6 cellular contexts compared by ENCODE assay signal in genomic region chr19:5621945-5622464, GRCh38. TPM values are rescaled to one million over a fixed set of nuclear protein-coding genes. Genes with fewer than 3 reads are reported as not detected.
A peak's percentile ranks its signal among the peaks of the same experiment; 100 is the strongest.
DNase-seq lines count a peak whose midpoint lies in the region; ATAC-seq and TF ChIP-seq lines count a peak whose summit lies in the region.

No MANE protein-coding gene starts in this region.

- no peaks in the 10 kb centered on the region for H3K9me3 Mint-ChIP-seq in Caco-2 (ENCODE audit: unreplicated experiment)
- no peaks in the 10 kb centered on the region for H3K9me3 Mint-ChIP-seq in T-helper 2 cell treated with Interferon-gamma antibody and Interleukin-4, amounts not matched to agents 5 μg/mL and 100 μg/mL, for 36 hours

- DNase-seq in Caco-2 (peak in 1 of 2 experiments; percentile 15), foreskin fibroblast (peak in 1 of 2 donors; percentile 55), NCI-H524 (lab: John Stamatoyannopoulos, UW) (no peak)
- DNase-seq in T-helper 2 cell treated with Interferon-gamma antibody and Interleukin-4, amounts not matched to agents 5 μg/mL and 100 μg/mL, for 36 hours (ENCODE audit: low spot score), result peak; percentile 16
- peak; percentile 10 for DNase-seq in stimulated activated CD8-positive, alpha-beta memory T cell treated with anti-CD3 and anti-CD28 coated beads, Interleukin-15, amount 100 ng/mL, for 24 hours (ENCODE audit: low read depth)

- CTCF ChIA-PET in Caco-2 (lab: Charles Lee), result interaction anchor here (0.8 kb wide), 1 partner anchor 65 kb away, joined by 3 read pairs; no protein-coding TSS in a partner anchor

- H3K4me1 Mint-ChIP-seq in Caco-2 (ENCODE audit: low read depth, unreplicated experiment), result peaks cover 26% of the 10 kb centered on the region
- peaks cover 44% of the 10 kb centered on the region for H3K4me1 Mint-ChIP-seq in T-helper 2 cell treated with Interferon-gamma antibody and Interleukin-4, amounts not matched to agents 5 μg/mL and 100 μg/mL, for 36 hours (ENCODE audit: low read depth)

- H3K27me3 Mint-ChIP-seq in Caco-2 (ENCODE audit: insufficient read depth, unreplicated experiment), result no peaks in the 10 kb centered on the region
- peaks cover 3% of the 10 kb centered on the region for H3K27me3 Mint-ChIP-seq in T-helper 2 cell treated with Interferon-gamma antibody and Interleukin-4, amounts not matched to agents 5 μg/mL and 100 μg/mL, for 36 hours (ENCODE audit: low read depth)

- H3K4me1 ChIP-seq in Caco-2, result 0 out of 2 replicates have a peak, but pooled peaks cover 7% of the 10 kb centered on the region

- no peak for TF ChIP-seq CTCF in Caco-2 (IDR thresholded peaks at IDR 0.05; ENCODE audit: insufficient read depth in 1 of 2, low read depth in 1 of 2, low read length in 1 of 2, severe bottlenecking in 1 of 2, unreplicated experiment in 1 of 2)
- TF ChIP-seq CTCF in foreskin fibroblast (IDR thresholded peaks at IDR 0.05; ENCODE audit: low read depth, low read length), result no peak

- peak overlapping the region; percentile 100 for H3K27ac Mint-ChIP-seq in Caco-2 (ENCODE audit: unreplicated experiment)
- H3K27ac Mint-ChIP-seq in T-helper 2 cell treated with Interferon-gamma antibody and Interleukin-4, amounts not matched to agents 5 μg/mL and 100 μg/mL, for 36 hours, result peak overlapping the region; percentile 90

- H3K4me3 Mint-ChIP-seq in Caco-2 (ENCODE audit: unreplicated experiment), result peak overlapping the region; percentile 99
- peak overlapping the region; percentile 100 for H3K4me3 Mint-ChIP-seq in T-helper 2 cell treated with Interferon-gamma antibody and Interleukin-4, amounts not matched to agents 5 μg/mL and 100 μg/mL, for 36 hours

- H3K4me3 ChIP-seq in Caco-2 (ENCODE audit: low read depth, low read length) (peak overlapping the region; percentile 99), foreskin fibroblast (ENCODE audit: low read depth in 1 of 2, low read length in 2 of 2) (peak overlapping the region; percentile 87 to 95)

- ATAC-seq in GM21786 (IDR thresholded peaks at IDR 0.05; ENCODE audit: unreplicated experiment), result no peak

- POLR2A ChIA-PET in Caco-2 (lab: Charles Lee), result interaction anchor here (0.6 to 1.2 kb wide), 7 partner anchors 16 to 283 kb away, joined by 3 to 9 read pairs (median 4); partner anchors contain the start of genes RPL36 and VMAC

- peaks cover 88% of the 10 kb centered on the region for H3K36me3 Mint-ChIP-seq in Caco-2 (ENCODE audit: insufficient read depth, unreplicated experiment)
- peaks cover 72% of the 10 kb centered on the region for H3K36me3 Mint-ChIP-seq in T-helper 2 cell treated with Interferon-gamma antibody and Interleukin-4, amounts not matched to agents 5 μg/mL and 100 μg/mL, for 36 hours (ENCODE audit: low read depth)

- intact Hi-C loops in Caco-2 (cut with micrococcal nuclease; ENCODE audit: unreplicated experiment), result no loop called here

- no TSS peak for BruUV-seq in Caco-2 (replicated peaks; lab: Mats Ljungman, UMichigan)

- no peaks in the 10 kb centered on the region for H3K27me3 ChIP-seq in Caco-2 (replicated peaks; ENCODE audit: control insufficient read depth, insufficient read depth, low read length)

- peaks cover 3% of the 10 kb centered on the region for H3K36me3 ChIP-seq in Caco-2 (ENCODE audit: control insufficient read depth, insufficient read depth, low read length)

- H3K9me3 ChIP-seq in Caco-2, result no peaks in the 10 kb centered on the region

RNA-seq across cellular contexts. Expression of gene SAFB2, which starts 0.6 kb away (rescaled TPM):
- total RNA-seq in Caco-2 (2022), result 81.3 and 104 TPM in 2 replicates

RNA-seq across cellular contexts. Expression of gene SAFB, which starts 0.9 kb away (rescaled TPM):
- 120 and 132 TPM in 2 replicates for total RNA-seq in Caco-2 (2022)

RNA-seq across cellular contexts. Expression of gene TINCR, which starts 54.3 kb away (rescaled TPM):
- total RNA-seq in Caco-2 (2022), result 3.8 and 4.1 TPM in 2 replicates

RNA-seq across cellular contexts. Expression of gene MICOS13, which starts 58.3 kb away (rescaled TPM):
- total RNA-seq in Caco-2 (2022), result 43.1 and 44.0 TPM in 2 replicates

RNA-seq across cellular contexts. Expression of gene HSD11B1L, which starts 58.8 kb away (rescaled TPM):
- total RNA-seq in Caco-2 (2022), result 2.4 and 3.1 TPM in 2 replicates

Comparison
In these comparisons a context has a peak if more than half of its experiments do, and no peak if none do; other contexts are left out.
1. DNase-seq: peak in T-helper 2 cell treated with Interferon-gamma antibody and Interleukin-4, amounts not matched to agents 5 μg/mL and 100 μg/mL, for 36 hours (single experiment) and stimulated activated CD8-positive, alpha-beta memory T cell treated with anti-CD3 and anti-CD28 coated beads, Interleukin-15, amount 100 ng/mL, for 24 hours (single experiment); none in NCI-H524 (0 of 2).